Comparison of ENCODE assay signal across 13 cellular contexts in the genomic region with DNA sequence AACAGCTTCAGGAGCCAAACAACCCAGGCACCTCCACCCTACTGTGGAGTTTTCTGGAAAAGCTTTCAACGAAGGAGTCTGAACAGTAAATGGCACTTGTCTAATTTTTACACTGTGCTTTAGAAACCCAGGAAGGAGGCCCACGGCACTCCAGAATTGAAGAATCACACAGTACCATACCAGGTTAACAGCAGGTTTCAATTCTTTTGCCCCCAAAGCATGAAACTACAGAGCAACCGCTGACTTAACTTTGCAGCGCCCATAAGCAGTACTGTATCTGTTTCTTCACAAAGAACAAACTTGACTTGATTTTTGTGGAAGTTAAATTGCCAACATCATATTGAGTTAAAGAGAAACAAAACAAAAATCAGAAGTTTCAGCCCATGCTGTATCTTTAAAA.
A peak's percentile ranks its signal among the peaks of the same experiment; 100 is the strongest.
DNase-seq lines count a peak whose midpoint lies in the region; ATAC-seq and TF ChIP-seq lines count a peak whose summit lies in the region.
"Had no signal": no experiment of that assay in that cellular context is flagged by ENCODE, and none has a peak within 500 bp of the region (broad histone marks: within the 10 kb centered on the region; RNA-seq: fewer than 3 reads in every experiment).

No MANE protein-coding gene starts in this region.

- no peak for TF ChIP-seq CTCF in lung (IDR thresholded peaks at IDR 0.05; ENCODE audit: control extremely low read depth, extremely low read depth)

- peak overlapping the region in 4 of 5 donors; percentile 40 to 87 (median 62) for H3K9ac ChIP-seq in subcutaneous abdominal adipose tissue (ENCODE audit: low read length in 5 of 5)

- H3K27ac ChIP-seq in lung (ENCODE audit: low read depth in 1 of 2, low read length in 1 of 2) (peak overlapping the region; percentile 26 to 96), subcutaneous abdominal adipose tissue (ENCODE audit: low read depth, low read length) (peak overlapping the region; percentile 94)

- 44 to 65% methylated on average over 4 of the region's 4 CpGs for WGBS in lung, 2 donors

- no peak overlapping the region for H3K4me3 ChIP-seq in lung
- peak overlapping the region; percentile 34 to 64 (median 47) for H3K4me3 ChIP-seq in subcutaneous abdominal adipose tissue (ENCODE audit: low read depth in 1 of 5, low read length in 5 of 5)
- H3K4me3 ChIP-seq: skin epidermis, suprapubic skin had no signal

- ATAC-seq in activated naive CD4-positive, alpha-beta T cell treated with anti-CD3 and anti-CD28 coated beads, Interleukin-2, amount 50 U/mL, for 72 hours: peak; percentile 28 to 61
- no peak for ATAC-seq in lung (ENCODE audit: insufficient read depth, low FRiP score)

- H3K36me3 Mint-ChIP-seq in activated T-cell treated with anti-CD3 and anti-CD28 coated beads, Interleukin-2, amount 50 U/mL, for 24 hours (ENCODE audit: low read depth): peaks cover 64% of the 10 kb centered on the region
- peaks cover 9 to 22% of the 10 kb centered on the region in 2 donors for H3K36me3 Mint-ChIP-seq in activated naive CD4-positive, alpha-beta T cell treated with anti-CD3 and anti-CD28 coated beads, Interleukin-2, amount 50 U/mL, for 72 hours

- H3K4me1 Mint-ChIP-seq in activated T-cell treated with anti-CD3 and anti-CD28 coated beads, Interleukin-2, amount 50 U/mL, for 24 hours (ENCODE audit: low read depth): peaks cover 76% of the 10 kb centered on the region

- H3K27ac Mint-ChIP-seq in activated T-cell treated with anti-CD3 and anti-CD28 coated beads, Interleukin-2, amount 50 U/mL, for 24 hours: peak overlapping the region; percentile 96
- H3K27ac Mint-ChIP-seq in activated naive CD4-positive, alpha-beta T cell treated with anti-CD3 and anti-CD28 coated beads, Interleukin-2, amount 50 U/mL, for 72 hours: peak overlapping the region; percentile 50 to 98

- peak overlapping the region; percentile 88 for H3K4me3 Mint-ChIP-seq in activated T-cell treated with anti-CD3 and anti-CD28 coated beads, Interleukin-2, amount 50 U/mL, for 24 hours

- DNase-seq in activated T-cell treated with anti-CD3 and anti-CD28 coated beads, Interleukin-2, amount 50 U/mL, for 24 hours: no peak
- no peak for DNase-seq in activated T-cell treated with anti-CD3 and anti-CD28 coated beads, Interleukin-2, amount 50 U/mL, for 1 hour
- DNase-seq in activated naive CD4-positive, alpha-beta T cell treated with anti-CD3 and anti-CD28 coated beads, Interleukin-2, amount 50 U/mL, for 72 hours (ENCODE audit: low spot score in 2 of 2): no peak
- no peak for DNase-seq in lung (ENCODE audit: low spot score)
- DNase-seq in A172 (ENCODE audit: low spot score): no peak
- DNase-seq in activated effector memory CD4-positive, alpha-beta T cell treated with Interleukin-2 at 50 U/mL for 16 hours: no peak
- no peak for DNase-seq in hypothalamus (lab: John Stamatoyannopoulos, UW)
- DNase-seq: adrenal gland, NCI-H2081, SW 1271 had no signal

- no peaks in the 10 kb centered on the region for H3K36me3 ChIP-seq in lung (ENCODE audit: control insufficient read depth in 2 of 2, insufficient read depth in 2 of 2, low read length in 2 of 2)
- no peaks in the 10 kb centered on the region for H3K36me3 ChIP-seq in subcutaneous abdominal adipose tissue (ENCODE audit: control insufficient read depth in 5 of 5, insufficient read depth in 5 of 5, low read length in 5 of 5)
- H3K36me3 ChIP-seq: adrenal gland, suprapubic skin had no signal

- H3K9me3 Mint-ChIP-seq in activated T-cell treated with anti-CD3 and anti-CD28 coated beads, Interleukin-2, amount 50 U/mL, for 24 hours: no peaks in the 10 kb centered on the region
- no peaks in the 10 kb centered on the region for H3K9me3 Mint-ChIP-seq in activated naive CD4-positive, alpha-beta T cell treated with anti-CD3 and anti-CD28 coated beads, Interleukin-2, amount 50 U/mL, for 72 hours

- H3K27me3 ChIP-seq in lung (ENCODE audit: control insufficient read depth, insufficient read depth) (no peaks in the 10 kb centered on the region), subcutaneous abdominal adipose tissue (ENCODE audit: control insufficient read depth in 5 of 5, insufficient read depth in 4 of 5, low read length in 5 of 5) (no peaks in the 10 kb centered on the region)
- H3K27me3 ChIP-seq: adrenal gland, suprapubic skin had no signal

- H3K4me1 ChIP-seq in lung (ENCODE audit: control insufficient read depth in 2 of 2, insufficient read depth in 2 of 2, low read length in 2 of 2): peaks cover 9 to 28% of the 10 kb centered on the region in 2 donors
- H3K4me1 ChIP-seq in subcutaneous abdominal adipose tissue (ENCODE audit: control insufficient read depth in 5 of 5, insufficient read depth in 5 of 5, low read length in 5 of 5): peaks cover 8 to 45% (median 43%) of the 10 kb centered on the region in 5 donors

- H3K9me3 ChIP-seq in lung (ENCODE audit: control insufficient read depth in 2 of 2, insufficient read depth in 1 of 2, low read length in 1 of 2) (no peaks in the 10 kb centered on the region), subcutaneous abdominal adipose tissue (ENCODE audit: control insufficient read depth in 5 of 5, low read length in 5 of 5) (no peaks in the 10 kb centered on the region)
- H3K9me3 ChIP-seq: adrenal gland, suprapubic skin had no signal

- H3K27me3 Mint-ChIP-seq in activated T-cell treated with anti-CD3 and anti-CD28 coated beads, Interleukin-2, amount 50 U/mL, for 24 hours: no peaks in the 10 kb centered on the region
